13 cellular contexts compared by ENCODE assay signal in the genomic region with DNA sequence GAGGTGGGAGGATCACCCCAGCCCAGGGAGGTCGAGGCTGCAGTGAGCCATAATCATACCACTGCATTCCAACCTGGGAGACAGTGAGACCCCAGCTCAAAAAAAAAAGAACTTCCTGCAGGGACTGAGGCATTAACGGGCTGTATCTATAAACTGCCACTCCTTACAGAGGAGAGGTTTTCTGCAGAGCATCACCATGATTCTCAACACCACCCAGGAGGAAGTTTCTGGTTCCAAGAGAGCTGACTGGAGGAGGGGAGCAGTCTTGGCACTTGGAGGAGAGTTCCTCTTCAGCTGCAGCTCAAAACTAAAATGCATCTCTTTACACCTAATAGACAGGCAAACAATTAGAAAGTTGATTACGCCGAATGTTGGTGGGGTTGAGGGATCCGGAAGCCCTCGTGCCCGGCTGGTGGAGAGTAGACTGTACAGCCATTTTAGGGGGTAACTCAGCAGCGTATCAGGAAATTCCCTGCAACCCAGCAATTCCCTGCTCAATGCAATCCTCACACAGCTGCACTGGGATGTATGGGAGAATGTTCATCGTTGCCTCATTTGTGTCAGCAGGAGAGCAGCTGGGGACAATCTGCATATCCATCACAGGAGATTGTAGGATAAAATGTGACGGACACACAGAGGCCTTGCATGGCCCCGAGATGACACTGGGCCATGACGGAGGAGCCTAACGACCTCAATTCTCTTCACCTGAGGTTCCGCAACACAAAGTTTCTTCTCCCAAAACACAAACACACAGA. TPM values are rescaled to one million over a fixed set of nuclear protein-coding genes. Genes with fewer than 3 reads are reported as not detected.
DNase-seq lines count a peak whose midpoint lies in the region; ATAC-seq and TF ChIP-seq lines count a peak whose summit lies in the region.
"Had no signal": no experiment of that assay in that cellular context is flagged by ENCODE, and none has a peak within 500 bp of the region (broad histone marks: within the 10 kb centered on the region; RNA-seq: fewer than 3 reads in every experiment).

No MANE protein-coding gene starts in this region.

- peak overlapping the region; percentile 4 for H3K27ac Mint-ChIP-seq in mesothelial cell of epicardium
- H3K27ac Mint-ChIP-seq: activated naive CD4-positive, alpha-beta T cell treated with anti-CD3 and anti-CD28 coated beads, Interleukin-2, amount 10 ng/mL, durations not matched to agents 7 days and 5 days; B cell had no signal

- peaks cover 53% of the 10 kb centered on the region for H3K4me1 Mint-ChIP-seq in mesothelial cell of epicardium

- DNase-seq in heart right ventricle, result no peak
- DNase-seq in left ventricle myocardium superior, result no peak
- DNase-seq in amniotic epithelial cell (ENCODE audit: low read depth), result peak; percentile 24
- no peak for DNase-seq in mesothelial cell of epicardium (ENCODE audit: low spot score in 2 of 2, unreplicated experiment in 2 of 2)
- DNase-seq in aorta, result no peak
- DNase-seq in globus pallidus (ENCODE audit: low spot score), result no peak
- DNase-seq in inferior parietal cortex (ENCODE audit: extremely low spot score), result no peak
- DNase-seq: activated CD4-positive, CD25-positive, alpha-beta regulatory T cell treated with anti-CD3 and anti-CD28 coated beads, Interleukin-2, amount 50 U/mL, for 72 hours; activated naive CD4-positive, alpha-beta T cell treated with anti-CD3 and anti-CD28 coated beads, Interleukin-2, amount 10 ng/mL, durations not matched to agents 7 days and 5 days; NCI-H187 treated with DMSO at 0.1 percent for 48 hours; retina had no signal

- no peaks in the 10 kb centered on the region for H3K27me3 Mint-ChIP-seq in mesothelial cell of epicardium (ENCODE audit: low read depth)
- H3K27me3 Mint-ChIP-seq: activated naive CD4-positive, alpha-beta T cell treated with anti-CD3 and anti-CD28 coated beads, Interleukin-2, amount 10 ng/mL, durations not matched to agents 7 days and 5 days had no signal

- no peak for ATAC-seq in heart right ventricle
- ATAC-seq in left ventricle myocardium superior, result no peak
- no peak for ATAC-seq in aorta (ENCODE audit: low FRiP score)
- ATAC-seq in HG03135 (IDR thresholded peaks at IDR 0.05; ENCODE audit: unreplicated experiment), result no peak

- peak overlapping the region in 8 of 10 donors; percentile 10 to 94 (median 74) for H3K27ac ChIP-seq in heart right ventricle
- peak overlapping the region; percentile 40 to 57 for H3K27ac ChIP-seq in aorta (ENCODE audit: low read depth in 1 of 2, low read length in 2 of 2)

- no peak for TF ChIP-seq CTCF in heart right ventricle (IDR thresholded peaks at IDR 0.05)
- TF ChIP-seq CTCF in mesothelial cell of epicardium (IDR thresholded peaks at IDR 0.05; ENCODE audit: unreplicated experiment), result no peak

- H3K27me3 ChIP-seq in heart right ventricle (no peaks in the 10 kb centered on the region), aorta (ENCODE audit: control insufficient read depth in 1 of 2, insufficient read depth in 2 of 2, low read length in 1 of 2) (no peaks in the 10 kb centered on the region)

- intact Hi-C loops in heart right ventricle (cut with DNase I) (loop anchor here in 1 of 10 donors (5.0 kb wide), 1 partner anchor 35 kb away; the partner anchor contains the start of gene ACTN1), left ventricle myocardium superior (cut with micrococcal nuclease) (no loop called here), aorta (cut with DNase I) (loop anchor here in 1 of 2 donors (5.0 kb wide), 1 partner anchor 35 kb away; the partner anchor contains the start of gene ACTN1)

- H3K36me3 ChIP-seq in heart right ventricle, result peaks cover 0 to 11% (median 0%) of the 10 kb centered on the region in 9 donors
- no peaks in the 10 kb centered on the region for H3K36me3 ChIP-seq in aorta (ENCODE audit: control insufficient read depth in 1 of 2, insufficient read depth in 2 of 2, low read length in 1 of 2)

- H3K4me1 ChIP-seq in heart right ventricle (peaks cover 71 to 100% (median 98%) of the 10 kb centered on the region in 9 donors), aorta (ENCODE audit: control insufficient read depth in 1 of 2, insufficient read depth in 2 of 2, low read length in 2 of 2) (peaks cover 7% of the 10 kb centered on the region in 2 donors)

- H3K9me3 ChIP-seq in heart right ventricle (no peaks in the 10 kb centered on the region), aorta (ENCODE audit: control insufficient read depth, low read length) (no peaks in the 10 kb centered on the region)

- no peaks in the 10 kb centered on the region for H3K9me3 Mint-ChIP-seq in mesothelial cell of epicardium
- H3K9me3 Mint-ChIP-seq: activated naive CD4-positive, alpha-beta T cell treated with anti-CD3 and anti-CD28 coated beads, Interleukin-2, amount 10 ng/mL, durations not matched to agents 7 days and 5 days had no signal

- no peaks in the 10 kb centered on the region for H3K36me3 Mint-ChIP-seq in mesothelial cell of epicardium

- WGBS in heart right ventricle, 2 donors, result 65 to 66% methylated on average over 14 of the region's 14 CpGs
- 18 to 23% methylated on average over 14 of the region's 14 CpGs for WGBS in aorta, 2 donors

- H3K4me3 Mint-ChIP-seq in mesothelial cell of epicardium, result no peak overlapping the region
- H3K4me3 Mint-ChIP-seq: activated naive CD4-positive, alpha-beta T cell treated with anti-CD3 and anti-CD28 coated beads, Interleukin-2, amount 10 ng/mL, durations not matched to agents 7 days and 5 days; B cell had no signal

- no peak overlapping the region for H3K4me3 ChIP-seq in heart right ventricle
- no peak overlapping the region for H3K4me3 ChIP-seq in aorta (ENCODE audit: low read length in 2 of 2)

RNA-seq across cellular contexts. Expression of gene ACTN1, which starts 36.6 kb away (rescaled TPM):
- total RNA-seq in heart right ventricle (100 to 1,000 TPM in 6 of 10 donors, 10 to 100 TPM in 4; 82.5 to 235 (median 112) TPM), left ventricle myocardium superior (90.5 TPM), mesothelial cell of epicardium (155 to 166 TPM (median 163 TPM) in 3 replicates), aorta (1,000 to 10,000 TPM in 1 of 2 donors, 100 to 1,000 TPM in 1; 883 to 1,590 TPM)
- polyA plus RNA-seq in heart right ventricle (100 to 1,000 TPM in 1 of 2 donors, 10 to 100 TPM in 1; 67.2 to 104 TPM), aorta (100 to 1,000 TPM in 1 of 2 donors, 10 to 100 TPM in 1; 82.0 to 378 TPM)
